ENCODE assay signal across 8 cellular contexts in genomic region chr6:107488875-107489635, GRCh38. TPM values are rescaled to one million over a fixed set of nuclear protein-coding genes. Genes with fewer than 3 reads are reported as not detected.
A peak's percentile ranks its signal among the peaks of the same experiment; 100 is the strongest.
DNase-seq lines count a peak whose midpoint lies in the region; ATAC-seq and TF ChIP-seq lines count a peak whose summit lies in the region.

No MANE protein-coding gene starts in this region.

- ATAC-seq in activated B cell treated with CpG ODN at 0.5 μM for 24 hours (ENCODE audit: low read depth), result peak; percentile 4
- peak; percentile 37 for ATAC-seq in mucosa of descending colon
- no peak for ATAC-seq in GM18870 (IDR thresholded peaks at IDR 0.05; ENCODE audit: unreplicated experiment)
- ATAC-seq in HG02759 (IDR thresholded peaks at IDR 0.05; ENCODE audit: unreplicated experiment), result no peak

- peaks cover 33% of the 10 kb centered on the region for H3K27me3 Mint-ChIP-seq in activated B cell treated with CpG ODN at 0.5 μM for 24 hours

- no peaks in the 10 kb centered on the region for H3K9me3 ChIP-seq in mucosa of descending colon
- H3K9me3 ChIP-seq in testis, result no peaks in the 10 kb centered on the region

- DNase-seq in G401 (ENCODE audit: low spot score), result peak; percentile 65
- no peak for DNase-seq in Jurkat, Clone E6-1 (ENCODE audit: low read depth, low spot score)
- DNase-seq in activated B cell treated with CpG ODN at 0.5 μM for 24 hours, result peak; percentile 31
- DNase-seq in epithelial cell of esophagus (ENCODE audit: low read depth), result no peak
- peak; percentile 25 to 56 (median 38) for DNase-seq in mucosa of descending colon
- peak; percentile 65 for DNase-seq in testis

- in situ Hi-C loops in G401 (cut with HindIII; ENCODE audit: low sequenced_read_pairs), result no loop called here

- no peaks in the 10 kb centered on the region for H3K9me3 Mint-ChIP-seq in activated B cell treated with CpG ODN at 0.5 μM for 24 hours

- intact Hi-C loops in activated B cell treated with CpG ODN at 0.5 μM for 24 hours (cut with micrococcal nuclease) (loop anchor here (1.0 to 5.0 kb wide), 4 partner anchors 30 to 678 kb away; partner anchors contain the start of genes NR2E1 and PDSS2), mucosa of descending colon (cut with DNase I, micrococcal nuclease) (no loop called here), testis (cut with DNase I; ENCODE audit: low total_unique reads) (no loop called here)

- H3K4me1 Mint-ChIP-seq in activated B cell treated with CpG ODN at 0.5 μM for 24 hours, result peaks cover 26% of the 10 kb centered on the region

- POLR2A ChIA-PET in activated B cell treated with CpG ODN at 0.5 μM for 24 hours (lab: Charles Lee), result interaction anchor here (0.9 to 4.9 kb wide), 2 partner anchors 30 to 185 kb away, joined by 4 to 39 read pairs; partner anchors contain the start of gene PDSS2

- TF ChIP-seq POLR2A in testis (IDR thresholded peaks at IDR 0.05), result no peak

- no peaks in the 10 kb centered on the region for H3K27me3 ChIP-seq in testis

- WGBS in testis, 2 donors, result 0 to 1% methylated on average over 50 to 51 of the region's 51 CpGs

- H3K4me1 ChIP-seq in mucosa of descending colon (ENCODE audit: low read depth) (peaks cover 26% of the 10 kb centered on the region), testis (peaks cover 27% of the 10 kb centered on the region)

- peak overlapping the region; percentile 63 for H3K27ac Mint-ChIP-seq in activated B cell treated with CpG ODN at 0.5 μM for 24 hours

- H3K36me3 ChIP-seq in mucosa of descending colon (ENCODE audit: low read depth), result no peaks in the 10 kb centered on the region
- no peaks in the 10 kb centered on the region for H3K36me3 ChIP-seq in testis (ENCODE audit: low read depth, missing control alignments)

- CTCF ChIA-PET in activated B cell treated with CpG ODN at 0.5 μM for 24 hours (lab: Charles Lee), result interaction anchor here (0.6 to 1.2 kb wide), 4 partner anchors 15 to 187 kb away, joined by 3 to 4 read pairs (median 3); no protein-coding TSS in a partner anchor

- H3K27ac ChIP-seq in testis, result peak overlapping the region; percentile 82 to 91

- H3K4me3 ChIP-seq in Jurkat, Clone E6-1 (ENCODE audit: low read length), result peak overlapping the region; percentile 72
- H3K4me3 ChIP-seq in epithelial cell of esophagus (ENCODE audit: low read length) (peak overlapping the region; percentile 35), mucosa of descending colon (no peak overlapping the region), testis (peak overlapping the region; percentile 74 to 90)

- TF ChIP-seq CTCF in activated B cell treated with CpG ODN at 0.5 μM for 24 hours (IDR thresholded peaks at IDR 0.05) (no peak), epithelial cell of esophagus (IDR thresholded peaks at IDR 0.05; ENCODE audit: insufficient read depth, low read depth, low read length, missing control alignments) (no peak), mucosa of descending colon (IDR thresholded peaks at IDR 0.05) (no peak), testis (IDR thresholded peaks at IDR 0.05) (no peak)

- peak overlapping the region; percentile 88 for H3K4me3 Mint-ChIP-seq in activated B cell treated with CpG ODN at 0.5 μM for 24 hours

- H3K36me3 Mint-ChIP-seq in activated B cell treated with CpG ODN at 0.5 μM for 24 hours (ENCODE audit: low read depth), result peaks cover 6% of the 10 kb centered on the region

RNA-seq across cellular contexts. Expression of gene SOBP, which starts 0.9 kb away (rescaled TPM):
- 3.7 and 5.0 TPM in 2 replicates for total RNA-seq in G401 (2014; rRNA removed; shearing (Covaris generic))
- 2.7 TPM for polyA plus RNA-seq in Jurkat, Clone E6-1 (2012; ENCODE audit: insufficient read depth, insufficient read length)
- total RNA-seq in activated B cell treated with CpG ODN at 0.5 μM for 24 hours (1.1 TPM in 2 replicates), mucosa of descending colon (10 to 100 TPM in 1 of 3 donors, 1 to 10 TPM in 2; 1.2 to 31.5 (median 2.5) TPM), testis (10 to 100 TPM; 17.2 to 27.2 TPM)
- polyA plus RNA-seq in testis (ENCODE audit: insufficient read depth, low read depth, low replicate concordance), result 13.9 TPM

RNA-seq across cellular contexts. Expression of gene PDSS2, which starts 29.7 kb away (rescaled TPM):
- total RNA-seq in G401 (2014; rRNA removed; shearing (Covaris generic)), result 17.2 and 17.5 TPM in 2 replicates
- 11.0 TPM for polyA plus RNA-seq in Jurkat, Clone E6-1 (2012; ENCODE audit: insufficient read depth, insufficient read length)
- total RNA-seq in activated B cell treated with CpG ODN at 0.5 μM for 24 hours (14.6 and 19.3 TPM in 2 replicates), mucosa of descending colon (10 to 100 TPM; 16.2 to 26.3 (median 25.6) TPM), testis (10 to 100 TPM; 17.0 to 19.4 TPM)
- 15.1 TPM for polyA plus RNA-seq in testis (ENCODE audit: insufficient read depth, low read depth, low replicate concordance)

Comparison
In these comparisons a context has a peak if more than half of its experiments do, and no peak if none do; other contexts are left out.
1. DNase-seq: peak in G401 (single experiment), activated B cell treated with CpG ODN at 0.5 μM for 24 hours (single experiment), mucosa of descending colon (3 of 3) and testis (single experiment); none in Jurkat, Clone E6-1 (single experiment) and epithelial cell of esophagus (single experiment).
2. ATAC-seq: peak in activated B cell treated with CpG ODN at 0.5 μM for 24 hours (single experiment) and mucosa of descending colon (single experiment); none in GM18870 (single experiment) and HG02759 (single experiment).